ENCODE assay signal across 31 cellular contexts in the genomic region with DNA sequence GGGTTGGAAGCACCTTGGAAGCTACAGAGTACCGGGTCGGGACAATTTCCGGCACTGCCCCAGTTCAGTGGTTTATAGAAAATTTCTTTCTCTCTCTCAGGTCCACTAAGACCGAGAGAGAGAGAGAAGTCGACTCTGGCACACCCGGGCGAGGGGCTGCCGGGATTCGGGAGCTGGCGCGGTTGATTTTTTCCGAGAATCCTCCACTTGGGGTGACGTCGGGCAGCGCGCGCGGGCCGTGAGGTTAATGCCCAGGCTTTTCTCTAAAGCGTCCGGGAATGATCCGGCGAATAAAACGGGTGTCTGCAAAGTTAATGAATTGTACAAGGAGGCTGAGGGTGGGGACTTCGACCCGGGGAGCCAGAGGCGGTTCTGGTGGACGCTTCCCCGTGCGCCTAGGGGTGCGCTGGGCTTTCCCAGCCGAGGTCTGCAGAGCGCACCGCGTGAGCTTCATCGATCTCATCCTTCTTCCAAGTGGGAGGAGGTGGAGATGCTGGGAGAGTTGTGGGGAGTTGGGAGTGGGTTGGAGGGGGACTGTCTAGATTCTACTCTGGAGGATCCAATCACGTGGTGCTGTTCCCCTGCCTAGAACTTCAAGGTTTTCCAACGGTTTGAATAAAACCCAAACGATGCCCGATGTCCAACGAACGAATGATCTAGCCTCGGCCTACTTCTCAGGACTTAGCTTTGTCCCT. TPM values are rescaled to one million over a fixed set of nuclear protein-coding genes. Genes with fewer than 3 reads are reported as not detected.
DNase-seq lines count a peak whose midpoint lies in the region; ATAC-seq and TF ChIP-seq lines count a peak whose summit lies in the region.
"Had no signal": no experiment of that assay in that cellular context is flagged by ENCODE, and none has a peak within 500 bp of the region (broad histone marks: within the 10 kb centered on the region; RNA-seq: fewer than 3 reads in every experiment).

No MANE protein-coding gene starts in this region.

- peaks cover 6 to 10% of the 10 kb centered on the region in 2 experiments; a peak in 4 of 5 replicates for H3K9me3 Mint-ChIP-seq in H9
- peaks cover 0 to 9% (median 1%) of the 10 kb centered on the region in 8 donors for H3K9me3 Mint-ChIP-seq in CD4-positive, alpha-beta memory T cell
- H3K9me3 Mint-ChIP-seq: activated naive CD8-positive, alpha-beta T cell treated with anti-CD3 and anti-CD28 coated beads, Interleukin-2, amount 50 U/mL, for 24 hours had no signal

- H3K27me3 Mint-ChIP-seq in H9 (ENCODE audit: low read depth): peaks cover 28% of the 10 kb centered on the region
- peaks cover 15% of the 10 kb centered on the region in 2 donors for H3K27me3 Mint-ChIP-seq in CD4-positive, alpha-beta memory T cell

- H3K4me1 ChIP-seq in H9 (ENCODE audit: insufficient read depth, low read length) (no peaks in the 10 kb centered on the region; the same call in 1 of the 2 replicates), colonic mucosa (peaks cover 3% of the 10 kb centered on the region), mesenchymal stem cell (ENCODE audit: control insufficient read depth, insufficient read depth, low read depth, low read length) (no peaks in the 10 kb centered on the region), skeletal muscle satellite cell (ENCODE audit: control insufficient read depth, insufficient read depth, low read length) (peaks cover 6% of the 10 kb centered on the region)
- no peaks in the 10 kb centered on the region for H3K4me1 ChIP-seq in CD4-positive, alpha-beta memory T cell (ENCODE audit: insufficient read depth, low read length)
- H3K4me1 ChIP-seq: upper lobe of right lung had no signal

- H3K4me2 ChIP-seq in H9 (ENCODE audit: insufficient read depth, insufficient read length, low read length) (peak overlapping the region; percentile 67), mesenchymal stem cell (ENCODE audit: low read length, poor library complexity, severe bottlenecking) (no peak overlapping the region), skeletal muscle satellite cell (ENCODE audit: low read length) (peak overlapping the region; percentile 54)

- H2BK120ac ChIP-seq in H9 (ENCODE audit: low read depth, low read length, poor library complexity, severe bottlenecking) (no peak overlapping the region), mesenchymal stem cell (ENCODE audit: low read depth, low read length) (no peak overlapping the region)

- WGBS in H9 (ENCODE audit: extremely low coverage, insufficient read length, low lambda C conversion rate): no CpG with 5 or more reads among the region's 43 CpGs
- WGBS in mesenchymal stem cell: 63% methylated on average over 43 of the region's 43 CpGs

- H3K79me1 ChIP-seq in H9 (ENCODE audit: insufficient read depth, low read depth, low read length, poor library complexity, severe bottlenecking) (no peaks in the 10 kb centered on the region), mesenchymal stem cell (replicated peaks; ENCODE audit: low read length, poor library complexity, severe bottlenecking) (no peaks in the 10 kb centered on the region)

- no peak overlapping the region for H2BK15ac ChIP-seq in H9 (ENCODE audit: low read depth, low read length)
- H2BK15ac ChIP-seq in mesenchymal stem cell (ENCODE audit: low read depth, poor library complexity, severe bottlenecking): no peak overlapping the region

- peaks cover 10 to 26% of the 10 kb centered on the region in 2 experiments for H3K4me1 Mint-ChIP-seq in H9
- H3K4me1 Mint-ChIP-seq in CD4-positive, alpha-beta memory T cell: peaks cover 0 to 4% (median 0%) of the 10 kb centered on the region in 4 donors
- H3K4me1 Mint-ChIP-seq: activated naive CD8-positive, alpha-beta T cell treated with anti-CD3 and anti-CD28 coated beads, Interleukin-2, amount 50 U/mL, for 24 hours; brain had no signal

- H3K36me3 ChIP-seq in colonic mucosa (no peaks in the 10 kb centered on the region), mesenchymal stem cell (ENCODE audit: control insufficient read depth in 1 of 2, insufficient read depth in 2 of 2, low read depth in 1 of 2, low read length in 2 of 2) (no peaks in the 10 kb centered on the region), skeletal muscle satellite cell (ENCODE audit: insufficient read depth, low read length) (no peaks in the 10 kb centered on the region)
- no peaks in the 10 kb centered on the region for H3K36me3 ChIP-seq in CD4-positive, alpha-beta memory T cell (ENCODE audit: insufficient read depth, low read length)
- H3K36me3 ChIP-seq: heart right ventricle, upper lobe of right lung had no signal

- no peak overlapping the region for H2BK12ac ChIP-seq in H9 (ENCODE audit: insufficient read length, low read depth, low read length)
- H2BK12ac ChIP-seq in mesenchymal stem cell (ENCODE audit: low read length in 2 of 2): no peak overlapping the region

- H4K91ac ChIP-seq in H9 (ENCODE audit: insufficient read length, low read depth, low read length): no peak overlapping the region
- H4K91ac ChIP-seq in mesenchymal stem cell (ENCODE audit: low read length): no peak overlapping the region

- no peak overlapping the region for H3K4ac ChIP-seq in H9 (ENCODE audit: low read depth, low read length)
- H3K4ac ChIP-seq in mesenchymal stem cell (ENCODE audit: low read depth in 1 of 2, low read length in 2 of 2): no peak overlapping the region

- DNase-seq in H9 (peak; percentile 42), colonic mucosa (peak; percentile 21), mesenchymal stem cell (no peak), superior temporal gyrus (ENCODE audit: extremely low spot score) (no peak), MV-4-11 (lab: John Stamatoyannopoulos, UW) (no peak)
- DNase-seq in CD4-positive, alpha-beta memory T cell: no peak
- DNase-seq: activated CD4-positive, alpha-beta T cell treated with anti-CD3 and anti-CD28 coated beads, Interleukin-2, amount 50 U/mL, for 48 hours; activated CD8-positive, alpha-beta memory T cell treated with anti-CD3 and anti-CD28 coated beads, Interleukin-2, amount 50 U/mL, for 4 hours; activated naive CD4-positive, alpha-beta T cell; activated naive CD8-positive, alpha-beta T cell treated with anti-CD3 and anti-CD28 coated beads, Interleukin-2, amount 50 U/mL, for 24 hours; Calu3; cerebellar nuclear complex; DMS79 treated with DMSO at 0.1 percent for 48 hours; dorsolateral prefrontal cortex; GF-D8; heart right ventricle; Kasumi-1; NCI-H1417 treated with DMSO at 0.1 percent for 48 hours; NCI-H2081 treated with DMSO at 0.1 percent for 48 hours; NCI-H345; NCI-H69; SHP77; stimulated activated CD4-positive, alpha-beta T cell treated with anti-CD3 and anti-CD28 coated beads, Interleukin-4, amount 100 ng/mL, for 24 hours; T-helper 2 cell; upper lobe of right lung had no signal

- POLR2A ChIA-PET in CD4-positive, alpha-beta memory T cell (lab: Charles Lee; ENCODE audit: partially characterized antibody): no interaction called here

- H3K23me2 ChIP-seq in H9 (ENCODE audit: insufficient read length, low read depth, low read length, poor library complexity, severe bottlenecking): peaks cover 3% of the 10 kb centered on the region

- H3K23ac ChIP-seq in H9 (ENCODE audit: insufficient read length, low read depth, low read length) (no peak overlapping the region), mesenchymal stem cell (ENCODE audit: low read length in 2 of 2) (peak overlapping the region in 1 of 2 experiments; percentile 83)

- no peak overlapping the region for H3K56ac ChIP-seq in H9 (ENCODE audit: insufficient read length, low read depth, low read length)

- no peak overlapping the region for H3T11ph ChIP-seq in H9 (ENCODE audit: low read length)

- H4K20me1 ChIP-seq in H9 (ENCODE audit: control insufficient read depth, insufficient read depth, insufficient read length): no peaks in the 10 kb centered on the region

- H3K9me3 ChIP-seq in H9 (ENCODE audit: control insufficient read depth, low read depth, low read length) (no peaks in the 10 kb centered on the region), colonic mucosa (no peaks in the 10 kb centered on the region), mesenchymal stem cell (ENCODE audit: control insufficient read depth, low read length) (no peaks in the 10 kb centered on the region), skeletal muscle satellite cell (replicated peaks; ENCODE audit: low read length) (no peaks in the 10 kb centered on the region)
- H3K9me3 ChIP-seq in CD4-positive, alpha-beta memory T cell (ENCODE audit: control insufficient read depth in 1 of 2, low read length in 2 of 2): no peaks in the 10 kb centered on the region
- H3K9me3 ChIP-seq: heart right ventricle, upper lobe of right lung had no signal

- no peak for ATAC-seq in GM21367 (IDR thresholded peaks at IDR 0.05; ENCODE audit: unreplicated experiment)
- ATAC-seq: activated CD4-positive, CD25-positive, alpha-beta regulatory T cell treated with anti-CD3 and anti-CD28 coated beads, Interleukin-2, amount 50 U/mL, for 24 hours; activated naive CD8-positive, alpha-beta T cell treated with anti-CD3 and anti-CD28 coated beads, Interleukin-2, amount 50 U/mL, for 24 hours had no signal

- H3K27me3 ChIP-seq in H9 (ENCODE audit: insufficient read depth, low read length) (peaks cover 29% of the 10 kb centered on the region; the same call in 1 of the 2 replicates), colonic mucosa (peaks cover 15% of the 10 kb centered on the region), mesenchymal stem cell (ENCODE audit: control insufficient read depth in 1 of 2, insufficient read depth in 1 of 2, low read length in 2 of 2) (peaks cover 23 to 26% of the 10 kb centered on the region in 2 experiments), skeletal muscle satellite cell (ENCODE audit: control insufficient read depth, insufficient read depth, low read length) (peaks cover 29% of the 10 kb centered on the region)
- no peaks in the 10 kb centered on the region for H3K27me3 ChIP-seq in CD4-positive, alpha-beta memory T cell (ENCODE audit: insufficient read depth, low read length)

- H3K9ac ChIP-seq in H9 (ENCODE audit: extremely low read depth, insufficient read length, low read length) (no peak overlapping the region), colonic mucosa (ENCODE audit: low read depth in 2 of 2, low read length in 2 of 2) (no peak overlapping the region), mesenchymal stem cell (ENCODE audit: low read length) (peak overlapping the region; percentile 60), skeletal muscle satellite cell (ENCODE audit: low read depth, low read length) (no peak overlapping the region)
- H3K9ac ChIP-seq: GM23248 had no signal

- peaks cover 0 to 9% (median 2%) of the 10 kb centered on the region in 3 experiments; a peak in 6 of 7 replicates for H3K36me3 Mint-ChIP-seq in H9 (ENCODE audit: insufficient read depth in 1 of 3, low read depth in 3 of 3)
- H3K36me3 Mint-ChIP-seq in CD4-positive, alpha-beta memory T cell: no peaks in the 10 kb centered on the region
- H3K36me3 Mint-ChIP-seq: brain had no signal

- H3K4me3 ChIP-seq in colonic mucosa (no peak overlapping the region), mesenchymal stem cell (ENCODE audit: insufficient read depth in 1 of 2, low read depth in 1 of 2, low read length in 2 of 2) (no peak overlapping the region), skeletal muscle satellite cell (ENCODE audit: low read length) (peak overlapping the region; percentile 26)
- no peak overlapping the region for H3K4me3 ChIP-seq in CD4-positive, alpha-beta memory T cell (ENCODE audit: low read length in 2 of 2)
- H3K4me3 ChIP-seq: GM23248, heart right ventricle, upper lobe of right lung had no signal

- no peak overlapping the region for H2BK5ac ChIP-seq in H9 (ENCODE audit: insufficient read length, low read length)
- H2BK5ac ChIP-seq in mesenchymal stem cell (ENCODE audit: low read depth, low read length, poor library complexity, severe bottlenecking): no peak overlapping the region

- H3K18ac ChIP-seq in H9 (ENCODE audit: insufficient read length, low read depth, low read length): no peak overlapping the region
- H3K18ac ChIP-seq in mesenchymal stem cell (ENCODE audit: low read depth in 1 of 2, low read length in 2 of 2): no peak overlapping the region

- no peak overlapping the region for H2BK20ac ChIP-seq in H9 (ENCODE audit: low read depth, low read length, poor library complexity, severe bottlenecking)

- H3K27ac Mint-ChIP-seq in H9: no peak overlapping the region
- H3K27ac Mint-ChIP-seq in CD4-positive, alpha-beta memory T cell: no peak overlapping the region
- H3K27ac Mint-ChIP-seq: activated naive CD8-positive, alpha-beta T cell treated with anti-CD3 and anti-CD28 coated beads, Interleukin-2, amount 50 U/mL, for 24 hours; brain had no signal

- no peak overlapping the region for H2AK5ac ChIP-seq in H9 (ENCODE audit: insufficient read length, low read length)
- no peak overlapping the region for H2AK5ac ChIP-seq in mesenchymal stem cell (ENCODE audit: low read length, severe bottlenecking)

- CTCF ChIA-PET in CD4-positive, alpha-beta memory T cell (lab: Charles Lee; ENCODE audit: partially characterized antibody): no interaction called here

- no peak overlapping the region for H4K5ac ChIP-seq in H9 (ENCODE audit: insufficient read length, low read depth, low read length)

- H2AFZ ChIP-seq in H9 (ENCODE audit: low read length) (no peak overlapping the region), mesenchymal stem cell (ENCODE audit: low read depth, low read length) (no peak overlapping the region)

- TF ChIP-seq CTCF in H9 (conservative IDR thresholded peaks at IDR 0.05) (no peak), colonic mucosa (IDR thresholded peaks at IDR 0.05) (no peak)

- no peaks in the 10 kb centered on the region for H3K79me2 ChIP-seq in H9 (ENCODE audit: insufficient read depth, low read length)

- no peak overlapping the region for H4K8ac ChIP-seq in H9 (replicated peaks; ENCODE audit: insufficient read length, low read depth, low read length)
- H4K8ac ChIP-seq in mesenchymal stem cell (ENCODE audit: low read length): no peak overlapping the region

- H3K4me3 Mint-ChIP-seq in H9: peak overlapping the region in 1 of 2 experiments; percentile 67; a peak in 3 of 5 replicates
- H3K4me3 Mint-ChIP-seq in CD4-positive, alpha-beta memory T cell: no peak overlapping the region
- H3K4me3 Mint-ChIP-seq: activated naive CD8-positive, alpha-beta T cell treated with anti-CD3 and anti-CD28 coated beads, Interleukin-2, amount 50 U/mL, for 24 hours had no signal

- H3K14ac ChIP-seq in H9 (ENCODE audit: insufficient read depth, low read length) (no peak overlapping the region), mesenchymal stem cell (ENCODE audit: low read length in 2 of 2) (no peak overlapping the region)

- H3K27ac ChIP-seq in H9 (ENCODE audit: insufficient read length, low read depth, low read length): no peak overlapping the region
- H3K27ac ChIP-seq in colonic mucosa: no peak overlapping the region
- H3K27ac ChIP-seq in mesenchymal stem cell (ENCODE audit: low read length, poor library complexity, severe bottlenecking): no peak overlapping the region
- no peak overlapping the region for H3K27ac ChIP-seq in CD4-positive, alpha-beta memory T cell (ENCODE audit: low read depth, low read length)
- H3K27ac ChIP-seq: GM23248, heart right ventricle, upper lobe of right lung had no signal

- intact Hi-C loops in colonic mucosa (cut with DNase I): no loop called here
- intact Hi-C loops in CD4-positive, alpha-beta memory T cell (cut with micrococcal nuclease): no loop called here

RNA-seq across cellular contexts. Expression of a gene that starts 51.9 kb away (rescaled TPM):
- total RNA-seq in H9 (2021): 0.04 and 0.07 TPM in 2 replicates
- total RNA-seq in colonic mucosa: 1 to 10 TPM; 4.8 to 7.2 TPM
- 59.8 TPM for polyA plus RNA-seq in mesenchymal stem cell (2013, experiment 1 of 2)
- polyA plus RNA-seq in mesenchymal stem cell (2013, experiment 2 of 2): 57.6 TPM
- 68.1 and 69.0 TPM in 2 replicates for total RNA-seq in skeletal muscle satellite cell (2012; rRNA removed)
- not detected for total RNA-seq in CD4-positive, alpha-beta memory T cell
- polyA plus RNA-seq in CD4-positive, alpha-beta memory T cell: not detected
- polyA plus RNA-seq: neural cell had no signal

Comparison
In these comparisons a context has a peak if more than half of its experiments do, and no peak if none do; other contexts are left out.
1. DNase-seq: peak in H9 (single experiment) and colonic mucosa (single experiment); none in mesenchymal stem cell (single experiment), superior temporal gyrus (single experiment), MV-4-11 (single experiment) and CD4-positive, alpha-beta memory T cell (0 of 5).